Comparison of ENCODE assay signal across 13 cellular contexts in the genomic region with DNA sequence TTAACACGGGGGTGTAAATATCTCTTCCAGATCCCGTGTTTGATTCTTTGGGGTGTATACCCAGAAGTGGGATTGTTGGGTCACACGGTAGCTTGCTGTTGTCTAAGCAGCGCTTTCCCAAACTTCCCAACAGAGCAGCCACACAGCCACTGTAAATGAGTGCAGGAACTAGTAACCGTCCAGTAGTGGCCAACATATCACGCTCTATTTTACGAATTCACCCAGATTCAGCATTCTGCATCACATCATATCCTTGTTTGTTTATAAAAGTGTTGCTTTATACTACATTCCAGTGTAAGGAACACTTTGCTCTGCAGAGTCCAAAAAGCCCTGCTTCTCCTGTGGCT.
DNase-seq lines count a peak whose midpoint lies in the region; ATAC-seq and TF ChIP-seq lines count a peak whose summit lies in the region.
"Had no signal": no experiment of that assay in that cellular context is flagged by ENCODE, and none has a peak within 500 bp of the region (broad histone marks: within the 10 kb centered on the region; RNA-seq: fewer than 3 reads in every experiment).

No MANE protein-coding gene starts in this region.

- no peak for ATAC-seq in GM18519 (IDR thresholded peaks at IDR 0.05; ENCODE audit: low FRiP score, unreplicated experiment)
- ATAC-seq: activated T-cell treated with anti-CD3 and anti-CD28 coated beads, Interleukin-2, amount 50 U/mL, for 4 hours had no signal

- intact Hi-C loops in esophagus squamous epithelium (cut with DNase I) = no loop called here
- intact Hi-C loops in transverse colon (cut with DNase I; ENCODE audit: low total_unique reads) = no loop called here

- no peak for DNase-seq in esophagus squamous epithelium (lab: John Stamatoyannopoulos, UW)
- DNase-seq in transverse colon = no peak
- no peak for DNase-seq in effector CD4-positive, alpha-beta T cell
- no peak for DNase-seq in NCI-H2196 treated with DMSO at 0.1 percent for 48 hours (lab: John Stamatoyannopoulos, UW; ENCODE audit: unreplicated experiment)
- DNase-seq in NCI-H446 treated with DMSO at 0.1 percent for 48 hours (lab: John Stamatoyannopoulos, UW) = no peak
- DNase-seq: activated B cell treated with CpG ODN at 0.5 μM for 24 hours; activated T-cell treated with anti-CD3 and anti-CD28 coated beads, Interleukin-2, amount 50 U/mL, for 4 hours; NCI-H2227 treated with DMSO at 0.1 percent for 48 hours; small intestine had no signal

- in situ Hi-C loops in transverse colon (cut with MboI; ENCODE audit: low pct_ligation_motif_present in 1 of 4, low pct_unique_long_range_greater_than_20kb in 1 of 4, low sequenced_read_pairs in 3 of 4) = no loop called here

- H3K4me1 ChIP-seq in esophagus squamous epithelium (peaks cover 5 to 40% (median 10%) of the 10 kb centered on the region in 3 donors), muscle layer of colon (ENCODE audit: insufficient read depth, low read length) (peaks cover 43% of the 10 kb centered on the region), transverse colon (peaks cover 0 to 9% (median 0%) of the 10 kb centered on the region in 4 donors)

- no peak for TF ChIP-seq EP300 in transverse colon (IDR thresholded peaks at IDR 0.05; ENCODE audit: low read depth)

- H3K36me3 ChIP-seq in esophagus squamous epithelium (no peaks in the 10 kb centered on the region), muscle layer of colon (ENCODE audit: insufficient read depth, low read length) (no peaks in the 10 kb centered on the region), transverse colon (no peaks in the 10 kb centered on the region)
- H3K36me3 ChIP-seq: cardiac muscle cell had no signal

- H3K4me3 ChIP-seq in WI38 (ENCODE audit: low read depth, low read length) (peak overlapping the region; percentile 39), esophagus squamous epithelium (peak overlapping the region in 3 of 4 donors; percentile 33 to 59 (median 40)), muscle layer of colon (ENCODE audit: low read depth in 1 of 2, low read length in 2 of 2) (peak overlapping the region in 1 of 2 donors; percentile 34), transverse colon (no peak overlapping the region)
- H3K4me3 ChIP-seq: cardiac muscle cell had no signal

- TF ChIP-seq CTCF in WI38 (IDR thresholded peaks at IDR 0.05; ENCODE audit: low read depth, low read length) (no peak), esophagus squamous epithelium (IDR thresholded peaks at IDR 0.05) (no peak), transverse colon (IDR thresholded peaks at IDR 0.05) (no peak)

- no peak for TF ChIP-seq POLR2A in esophagus squamous epithelium (IDR thresholded peaks at IDR 0.05)
- no peak for TF ChIP-seq POLR2A in transverse colon (IDR thresholded peaks at IDR 0.05)

- H3K27me3 ChIP-seq in esophagus squamous epithelium (no peaks in the 10 kb centered on the region), muscle layer of colon (ENCODE audit: control insufficient read depth in 1 of 2, insufficient read depth in 2 of 2, low read length in 2 of 2) (no peaks in the 10 kb centered on the region), transverse colon (no peaks in the 10 kb centered on the region)
- H3K27me3 ChIP-seq: cardiac muscle cell had no signal

- 40 to 50% methylated on average over 7 of the region's 7 CpGs for WGBS in esophagus squamous epithelium, 2 donors
- WGBS in transverse colon (ENCODE audit: low coverage in 1 of 2), 2 donors = 62 to 73% methylated on average over 3 to 7 of the region's 7 CpGs

- peak overlapping the region; percentile 36 to 90 (median 79) for H3K27ac ChIP-seq in esophagus squamous epithelium
- H3K27ac ChIP-seq in muscle layer of colon (ENCODE audit: low read depth, low read length) = peak overlapping the region; percentile 36
- peak overlapping the region; percentile 69 to 80 (median 76) for H3K27ac ChIP-seq in transverse colon
- H3K27ac ChIP-seq: cardiac muscle cell had no signal

- H3K9me3 ChIP-seq in esophagus squamous epithelium (no peaks in the 10 kb centered on the region), muscle layer of colon (ENCODE audit: low read length) (no peaks in the 10 kb centered on the region), transverse colon (no peaks in the 10 kb centered on the region)

- H3K9ac ChIP-seq in muscle layer of colon (ENCODE audit: low read length) = no peak overlapping the region

Comparison
In these comparisons a context has a peak if more than half of its experiments do, and no peak if none do; other contexts are left out.
1. H3K4me3 ChIP-seq: peak in WI38 (single experiment) and esophagus squamous epithelium (3 of 4); none in transverse colon (0 of 4).
2. Peak in every context shown above with its lines, with median percentiles within 50 percentile points of each other: H3K27ac ChIP-seq.